ENCODE assay signal across 8 cellular contexts in the genomic region with DNA sequence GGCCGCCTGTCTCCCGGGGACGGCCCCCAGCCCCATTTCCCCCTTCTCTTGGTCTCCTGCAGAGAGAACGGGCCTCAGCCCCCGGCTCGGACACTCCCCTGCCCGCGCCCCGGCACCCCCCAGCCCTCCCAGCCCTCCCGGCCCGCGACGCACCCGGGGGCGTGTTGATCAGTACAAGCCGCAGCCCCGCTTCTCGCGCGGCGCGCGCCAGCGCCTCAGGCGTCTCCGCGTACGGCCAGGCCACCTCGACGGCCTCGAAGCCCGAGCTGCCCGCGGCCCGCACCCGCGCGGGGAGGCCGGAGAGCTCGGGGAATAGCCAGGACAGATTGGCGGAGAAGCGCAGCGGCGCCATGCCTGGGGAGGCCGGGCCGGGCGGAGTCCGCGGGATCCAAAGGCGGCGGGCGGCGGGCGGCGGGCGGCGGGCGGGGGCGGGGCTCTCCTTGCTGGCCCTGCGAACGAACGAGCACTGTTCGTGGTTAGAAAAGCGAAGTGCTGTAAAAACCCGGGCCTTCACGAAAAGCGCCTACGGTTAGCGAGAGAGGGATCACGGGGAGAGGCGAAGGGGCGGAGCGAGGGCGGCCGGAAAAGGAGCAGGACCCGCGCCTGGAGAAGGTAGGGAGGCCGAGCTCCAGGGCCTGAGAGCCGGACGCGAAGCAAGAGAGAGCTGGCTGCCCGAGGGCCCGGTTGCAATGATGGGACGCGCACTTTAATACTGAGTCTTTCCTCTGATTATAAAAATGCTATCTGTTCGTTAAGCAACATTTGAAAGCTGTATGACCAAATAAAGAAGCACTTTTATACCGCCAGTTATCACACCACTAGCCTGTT. TPM values are rescaled to one million over a fixed set of nuclear protein-coding genes. Genes with fewer than 3 reads are reported as not detected.
DNase-seq lines count a peak whose midpoint lies in the region; ATAC-seq and TF ChIP-seq lines count a peak whose summit lies in the region.

A gene with protein sequence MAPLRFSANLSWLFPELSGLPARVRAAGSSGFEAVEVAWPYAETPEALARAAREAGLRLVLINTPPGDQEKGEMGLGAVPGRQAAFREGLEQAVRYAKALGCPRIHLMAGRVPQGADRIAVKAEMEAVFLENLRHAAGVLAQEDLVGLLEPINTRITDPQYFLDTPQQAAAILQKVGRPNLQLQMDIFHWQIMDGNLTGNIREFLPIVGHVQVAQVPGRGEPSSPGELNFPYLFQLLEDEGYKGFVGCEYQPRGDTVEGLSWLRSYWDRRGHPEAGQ (minus strand): TSS at position 490 of the 828 bp plus-strand sequence. CDS start 138 bp downstream, at position 352.

- ATAC-seq in natural killer cell treated with Interleukin-12 subunit alpha and Interleukin-12 subunit beta and Interleukin-15 and Interleukin-18, amount 100 ng/mL, for 72 hours: peak; percentile 79 to 86
- ATAC-seq in stimulated activated naive CD8-positive, alpha-beta T cell treated with anti-CD3 and anti-CD28 coated beads, Interleukin-15, Interleukin-2, amounts not matched to agents 100 U/mL and 50 U/mL, for 24 hours: peak; percentile 55
- no peak for ATAC-seq in GM19452 (IDR thresholded peaks at IDR 0.05; ENCODE audit: unreplicated experiment)

- TF ChIP-seq CTCF in DOHH2 (IDR thresholded peaks at IDR 0.05; ENCODE audit: low read depth, low read length, poor library complexity, severe bottlenecking): no peak

- H3K4me3 Mint-ChIP-seq in natural killer cell treated with Interleukin-12 subunit alpha and Interleukin-12 subunit beta and Interleukin-15 and Interleukin-18, amount 100 ng/mL, for 72 hours: peak within 1 kb of the TSS; percentile 86

- no peaks in the 10 kb centered on the region for H4K20me1 ChIP-seq in DOHH2 (ENCODE audit: control insufficient read depth, insufficient read depth, low read depth, low read length)

- peaks cover 6% of the 10 kb centered on the region for H3K36me3 Mint-ChIP-seq in natural killer cell treated with Interleukin-12 subunit alpha and Interleukin-12 subunit beta and Interleukin-15 and Interleukin-18, amount 100 ng/mL, for 72 hours

- no peaks in the 10 kb centered on the region for H3K9me3 ChIP-seq in DOHH2 (ENCODE audit: control insufficient read depth, insufficient read depth, low read length)
- no peaks in the 10 kb centered on the region for H3K9me3 ChIP-seq in HUES6 (ENCODE audit: control insufficient read depth, insufficient read depth, low read depth, low read length)

- H3K27ac ChIP-seq in DOHH2 (ENCODE audit: low read depth, low read length): no peak within 1 kb of the TSS
- peak within 1 kb of the TSS; percentile 38; the same call in 1 of the 2 replicates for H3K27ac ChIP-seq in HUES6 (ENCODE audit: low read depth, low read length)

- peak within 1 kb of the TSS; percentile 50 for H3K4me3 ChIP-seq in DOHH2 (ENCODE audit: low read length)
- H3K4me3 ChIP-seq in HUES6 (ENCODE audit: low read depth, low read length): peak within 1 kb of the TSS; percentile 64

- H3K36me3 ChIP-seq in DOHH2 (ENCODE audit: control insufficient read depth, low read length) (peaks cover 19% of the 10 kb centered on the region), HUES6 (ENCODE audit: control insufficient read depth, insufficient read depth, low read length) (peaks cover 35% of the 10 kb centered on the region)

- peaks cover 16 to 19% of the 10 kb centered on the region in 2 donors for H3K4me1 Mint-ChIP-seq in natural killer cell treated with Interleukin-12 subunit alpha and Interleukin-12 subunit beta and Interleukin-15 and Interleukin-18, amount 100 ng/mL, for 72 hours (ENCODE audit: low read depth in 2 of 2)

- H3K4me2 ChIP-seq in DOHH2 (ENCODE audit: low read length): peak within 1 kb of the TSS; percentile 52

- H3F3A ChIP-seq in DOHH2 (ENCODE audit: control insufficient read depth, insufficient read depth): no peaks in the 10 kb centered on the region

- no peaks in the 10 kb centered on the region for H3K79me2 ChIP-seq in DOHH2 (ENCODE audit: control insufficient read depth, low read length)

- peak; percentile 92 for DNase-seq in RPMI7951 (ENCODE audit: low read depth)
- peak; percentile 38 for DNase-seq in activated gamma-delta T cell (lab: John Stamatoyannopoulos, UW)
- DNase-seq in fibroblast of the conjunctiva (ENCODE audit: low read depth): peak; percentile 69
- DNase-seq in natural killer cell treated with Interleukin-12 subunit alpha and Interleukin-12 subunit beta and Interleukin-15 and Interleukin-18, amount 100 ng/mL, for 72 hours (ENCODE audit: low spot score): peak; percentile 82
- peak; percentile 76 for DNase-seq in stimulated activated naive CD8-positive, alpha-beta T cell treated with anti-CD3 and anti-CD28 coated beads, Interleukin-15, Interleukin-2, amounts not matched to agents 100 U/mL and 50 U/mL, for 24 hours

- peak within 1 kb of the TSS; percentile 59 to 79 for H3K27ac Mint-ChIP-seq in natural killer cell treated with Interleukin-12 subunit alpha and Interleukin-12 subunit beta and Interleukin-15 and Interleukin-18, amount 100 ng/mL, for 72 hours

- H3K27me3 Mint-ChIP-seq in natural killer cell treated with Interleukin-12 subunit alpha and Interleukin-12 subunit beta and Interleukin-15 and Interleukin-18, amount 100 ng/mL, for 72 hours: peaks cover 23 to 30% of the 10 kb centered on the region in 2 donors

- peaks cover 11% of the 10 kb centered on the region for H3K4me1 ChIP-seq in DOHH2 (ENCODE audit: control insufficient read depth, low read length)
- H3K4me1 ChIP-seq in HUES6 (ENCODE audit: control insufficient read depth, insufficient read depth, low read length): peaks cover 12% of the 10 kb centered on the region

- peak within 1 kb of the TSS; percentile 83 for H3K9ac ChIP-seq in HUES6 (ENCODE audit: low read length)

- no peaks in the 10 kb centered on the region for H3K9me2 ChIP-seq in DOHH2 (replicated peaks; ENCODE audit: control insufficient read depth, low read length)

- H3K27me3 ChIP-seq in DOHH2 (ENCODE audit: control insufficient read depth, low read length) (peaks cover 29% of the 10 kb centered on the region), HUES6 (ENCODE audit: control insufficient read depth, insufficient read depth, low read length) (no peaks in the 10 kb centered on the region; the same call in 1 of the 2 replicates)

- H3K9me3 Mint-ChIP-seq in natural killer cell treated with Interleukin-12 subunit alpha and Interleukin-12 subunit beta and Interleukin-15 and Interleukin-18, amount 100 ng/mL, for 72 hours: no peaks in the 10 kb centered on the region

RNA-seq across cellular contexts. Expression of the gene that starts here (rescaled TPM):
- 115 and 132 TPM in 2 replicates for total RNA-seq in RPMI7951 (2014; rRNA removed; shearing (Covaris generic))
- total RNA-seq in natural killer cell treated with Interleukin-12 subunit alpha and Interleukin-12 subunit beta and Interleukin-15 and Interleukin-18, amount 100 ng/mL, for 72 hours: 10 to 100 TPM; 13.4 to 15.0 TPM

Comparison
In these comparisons a context has a peak if more than half of its experiments do, and no peak if none do; other contexts are left out.
1. DNase-seq: peak in every context shown above with its lines; median percentile 92 in RPMI7951; 82 in natural killer cell treated with Interleukin-12 subunit alpha and Interleukin-12 subunit beta and Interleukin-15 and Interleukin-18, amount 100 ng/mL, for 72 hours; 76 in stimulated activated naive CD8-positive, alpha-beta T cell treated with anti-CD3 and anti-CD28 coated beads, Interleukin-15, Interleukin-2, amounts not matched to agents 100 U/mL and 50 U/mL, for 24 hours; 69 in fibroblast of the conjunctiva; 38 in activated gamma-delta T cell.